Comparison of ENCODE assay signal across 9 cellular contexts in the genomic region with DNA sequence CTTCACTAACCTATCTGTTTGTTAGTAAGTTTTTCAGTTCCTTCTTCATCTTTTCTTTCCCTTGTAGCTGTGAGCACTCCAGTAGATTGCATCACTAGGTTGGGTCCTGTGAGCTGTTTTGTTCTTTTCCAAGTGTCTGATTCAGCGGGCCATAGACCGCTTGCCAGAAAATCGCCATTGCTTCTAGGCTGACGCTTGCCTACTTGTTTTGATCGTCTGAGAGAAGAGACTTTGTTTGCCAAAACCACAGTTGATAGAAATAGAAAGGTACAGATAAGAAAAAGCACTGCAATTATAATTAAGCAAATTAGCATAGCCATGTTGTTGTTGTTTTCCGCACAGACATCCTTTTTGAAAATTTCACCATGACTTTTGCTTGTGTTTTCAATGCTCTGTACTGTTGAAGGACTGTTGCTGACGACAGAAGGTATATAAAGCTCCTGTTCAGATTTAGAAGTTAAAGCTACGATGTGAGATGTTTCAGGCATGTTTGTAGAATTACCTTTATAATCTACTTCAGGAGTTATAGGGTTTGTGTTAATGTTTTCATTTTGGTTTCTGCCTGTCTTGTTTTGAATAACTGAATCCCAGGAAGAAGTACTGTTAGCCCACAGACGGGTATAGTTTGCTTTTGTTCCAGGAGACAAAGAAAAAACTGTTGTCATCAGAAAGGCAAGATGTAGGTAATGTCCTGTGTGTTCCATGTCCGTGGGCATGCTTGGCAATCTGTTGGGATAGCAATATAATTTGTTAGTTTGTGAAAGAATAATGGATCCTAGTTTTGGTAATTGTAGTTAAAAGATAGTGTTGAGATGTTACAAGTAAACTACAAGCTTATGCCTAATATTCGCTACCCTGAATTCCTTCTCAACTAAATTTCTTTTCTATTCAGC. TPM values are rescaled to one million over a fixed set of nuclear protein-coding genes. Genes with fewer than 3 reads are reported as not detected.
DNase-seq lines count a peak whose midpoint lies in the region; ATAC-seq and TF ChIP-seq lines count a peak whose summit lies in the region.
"Had no signal": no experiment of that assay in that cellular context is flagged by ENCODE, and none has a peak within 500 bp of the region (broad histone marks: within the 10 kb centered on the region; RNA-seq: fewer than 3 reads in every experiment).

No MANE protein-coding gene starts in this region.

- 90 to 93% methylated on average over 10 of the region's 11 CpGs for WGBS in ectodermal cell, 2 experiments
- WGBS in upper lobe of left lung, 2 donors, result 53 to 63% methylated on average over 11 of the region's 11 CpGs

- H3K27me3 ChIP-seq in ectodermal cell (ENCODE audit: control insufficient read depth, insufficient read depth, low read length, poor library complexity, severe bottlenecking) (no peaks in the 10 kb centered on the region), upper lobe of left lung (no peaks in the 10 kb centered on the region)
- H3K27me3 ChIP-seq in naive thymus-derived CD4-positive, alpha-beta T cell (ENCODE audit: control insufficient read depth in 2 of 2, insufficient read depth in 2 of 2, low read length in 2 of 2), result no peaks in the 10 kb centered on the region

- peak; percentile 41 for TF ChIP-seq POLR2A in GM18505 (IDR thresholded peaks at IDR 0.05; ENCODE audit: borderline replicate concordance, extremely low read depth, insufficient read depth, insufficient read length)
- TF ChIP-seq POLR2A in upper lobe of left lung (IDR thresholded peaks at IDR 0.05), result peak in 1 of 4 donors; percentile 59

- H3K4me1 ChIP-seq in ectodermal cell (ENCODE audit: control insufficient read depth, insufficient read depth, low read length) (peaks cover 7% of the 10 kb centered on the region), upper lobe of left lung (peaks cover 3 to 7% (median 4%) of the 10 kb centered on the region in 4 donors)
- H3K4me1 ChIP-seq in naive thymus-derived CD4-positive, alpha-beta T cell (ENCODE audit: control insufficient read depth in 2 of 2, insufficient read depth in 2 of 2, low read length in 2 of 2), result peaks cover 32 to 50% of the 10 kb centered on the region in 2 donors

- ATAC-seq in GM18505 (IDR thresholded peaks at IDR 0.05; ENCODE audit: unreplicated experiment), result no peak
- peak; percentile 52 for ATAC-seq in naive thymus-derived CD4-positive, alpha-beta T cell
- peak; percentile 62 to 92 for ATAC-seq in upper lobe of left lung (ENCODE audit: low FRiP score in 2 of 2)

- H3K36me3 ChIP-seq in ectodermal cell (ENCODE audit: control insufficient read depth, insufficient read depth, low read length) (no peaks in the 10 kb centered on the region), upper lobe of left lung (no peaks in the 10 kb centered on the region)
- no peaks in the 10 kb centered on the region for H3K36me3 ChIP-seq in naive thymus-derived CD4-positive, alpha-beta T cell (ENCODE audit: control insufficient read depth in 2 of 3, insufficient read depth in 3 of 3, low read length in 3 of 3)

- TF ChIP-seq CTCF in upper lobe of left lung (IDR thresholded peaks at IDR 0.05), result no peak

- TF ChIP-seq EP300 in upper lobe of left lung (IDR thresholded peaks at IDR 0.05), result no peak

- no peaks in the 10 kb centered on the region for H3K9me3 Mint-ChIP-seq in activated CD4-positive, alpha-beta T cell treated with anti-CD3 and anti-CD28 coated beads, Interleukin-2, amount 10 ng/mL, durations not matched to agents 7 days and 5 days
- H3K9me3 Mint-ChIP-seq in naive thymus-derived CD4-positive, alpha-beta T cell, result peaks cover 0 to 3% (median 0%) of the 10 kb centered on the region in 11 donors

- POLR2A ChIA-PET in activated CD4-positive, alpha-beta T cell treated with anti-CD3 and anti-CD28 coated beads, Interleukin-2, amount 10 ng/mL, durations not matched to agents 7 days and 5 days (lab: Charles Lee), result interaction anchor here (1.6 kb wide), 1 partner anchor 7 kb away, joined by 26 read pairs; no protein-coding TSS in a partner anchor
- POLR2A ChIA-PET in naive thymus-derived CD4-positive, alpha-beta T cell (lab: Charles Lee), result interaction anchor here (0.6 to 4.8 kb wide), 11 partner anchors 7 to 345 kb away, joined by 3 to 73 read pairs (median 4); a partner anchor contains a TSS

- peaks cover 37% of the 10 kb centered on the region for H3K36me3 Mint-ChIP-seq in activated CD4-positive, alpha-beta T cell treated with anti-CD3 and anti-CD28 coated beads, Interleukin-2, amount 10 ng/mL, durations not matched to agents 7 days and 5 days (ENCODE audit: low read depth)
- H3K36me3 Mint-ChIP-seq in naive thymus-derived CD4-positive, alpha-beta T cell, result peaks cover 3 to 26% (median 8%) of the 10 kb centered on the region in 5 donors

- peaks cover 48% of the 10 kb centered on the region for H3K4me1 Mint-ChIP-seq in activated CD4-positive, alpha-beta T cell treated with anti-CD3 and anti-CD28 coated beads, Interleukin-2, amount 10 ng/mL, durations not matched to agents 7 days and 5 days
- peaks cover 34 to 60% (median 53%) of the 10 kb centered on the region in 7 donors for H3K4me1 Mint-ChIP-seq in naive thymus-derived CD4-positive, alpha-beta T cell

- no peaks in the 10 kb centered on the region for H3K27me3 Mint-ChIP-seq in activated CD4-positive, alpha-beta T cell treated with anti-CD3 and anti-CD28 coated beads, Interleukin-2, amount 10 ng/mL, durations not matched to agents 7 days and 5 days
- H3K27me3 Mint-ChIP-seq in naive thymus-derived CD4-positive, alpha-beta T cell, result peaks cover 0 to 2% (median 0%) of the 10 kb centered on the region in 5 donors

- peak overlapping the region; percentile 94 for H3K27ac Mint-ChIP-seq in activated CD4-positive, alpha-beta T cell treated with anti-CD3 and anti-CD28 coated beads, Interleukin-2, amount 10 ng/mL, durations not matched to agents 7 days and 5 days
- peak overlapping the region; percentile 90 to 98 (median 95) for H3K27ac Mint-ChIP-seq in naive thymus-derived CD4-positive, alpha-beta T cell

- peak overlapping the region; percentile 19 for H3K27ac ChIP-seq in ectodermal cell (ENCODE audit: insufficient read depth, low read depth, low read length, poor library complexity, severe bottlenecking)
- H3K27ac ChIP-seq in naive thymus-derived CD4-positive, alpha-beta T cell (ENCODE audit: low read depth, low read length), result peak overlapping the region; percentile 90
- H3K27ac ChIP-seq in upper lobe of left lung, result peak overlapping the region; percentile 65 to 86 (median 83)
- H3K27ac ChIP-seq: SK-N-MC had no signal

- H3K4me3 ChIP-seq in ectodermal cell (ENCODE audit: insufficient read depth, low read depth, low read length), result no peak overlapping the region
- peak overlapping the region; percentile 66 for H3K4me3 ChIP-seq in naive thymus-derived CD4-positive, alpha-beta T cell (ENCODE audit: low read length)
- peak overlapping the region in 3 of 4 donors; percentile 8 to 38 (median 22) for H3K4me3 ChIP-seq in upper lobe of left lung
- H3K4me3 ChIP-seq: SK-N-MC had no signal

- CTCF ChIA-PET in activated CD4-positive, alpha-beta T cell treated with anti-CD3 and anti-CD28 coated beads, Interleukin-2, amount 10 ng/mL, durations not matched to agents 7 days and 5 days (lab: Charles Lee), result interaction anchor here (0.6 to 1.1 kb wide), 2 partner anchors 71 to 1201 kb away, joined by 3 to 4 read pairs; no protein-coding TSS in a partner anchor
- CTCF ChIA-PET in naive thymus-derived CD4-positive, alpha-beta T cell (lab: Charles Lee), result interaction anchor here (0.6 to 2.3 kb wide), 4 partner anchors 16 to 54 kb away, joined by 3 to 12 read pairs (median 4); no protein-coding TSS in a partner anchor

- H3K9me3 ChIP-seq in ectodermal cell (ENCODE audit: control insufficient read depth, low read length) (no peaks in the 10 kb centered on the region), upper lobe of left lung (no peaks in the 10 kb centered on the region)
- H3K9me3 ChIP-seq in naive thymus-derived CD4-positive, alpha-beta T cell (ENCODE audit: control insufficient read depth in 2 of 3, low read length in 3 of 3), result no peaks in the 10 kb centered on the region

- DNase-seq in KG1 (lab: John Stamatoyannopoulos, UW), result peak; percentile 35
- peak; percentile 61 for DNase-seq in activated CD4-positive, alpha-beta T cell treated with anti-CD3 and anti-CD28 coated beads, Interleukin-2, amount 10 ng/mL, durations not matched to agents 7 days and 5 days
- peak in 8 of 9 donors; percentile 38 to 80 (median 56) for DNase-seq in naive thymus-derived CD4-positive, alpha-beta T cell
- peak in 1 of 2 donors; percentile 68 for DNase-seq in upper lobe of left lung
- DNase-seq in NCI-H1417 (lab: John Stamatoyannopoulos, UW), result no peak
- no peak for DNase-seq in dermis blood vessel endothelial cell

- intact Hi-C loops in naive thymus-derived CD4-positive, alpha-beta T cell (cut with micrococcal nuclease), result loop anchor here (5.0 to 10.0 kb wide), 3 partner anchors 224 to 1924 kb away; a partner anchor contains a TSS

- H3K4me3 Mint-ChIP-seq in activated CD4-positive, alpha-beta T cell treated with anti-CD3 and anti-CD28 coated beads, Interleukin-2, amount 10 ng/mL, durations not matched to agents 7 days and 5 days, result peak overlapping the region; percentile 80
- peak overlapping the region; percentile 78 to 96 (median 89) for H3K4me3 Mint-ChIP-seq in naive thymus-derived CD4-positive, alpha-beta T cell

RNA-seq across cellular contexts. Expression of a gene that starts 2.9 kb away (rescaled TPM):
- 10 to 100 TPM; 58.9 to 73.4 TPM for total RNA-seq in activated CD4-positive, alpha-beta T cell treated with anti-CD3 and anti-CD28 coated beads, Interleukin-2, amount 10 ng/mL, durations not matched to agents 7 days and 5 days
- not detected for polyA plus RNA-seq in ectodermal cell (2013, experiment 1 of 4)
- not detected for polyA plus RNA-seq in ectodermal cell (2013, experiment 2 of 4)
- not detected for polyA plus RNA-seq in ectodermal cell (2013, experiment 3 of 4)
- polyA plus RNA-seq in ectodermal cell (2013, experiment 4 of 4), result not detected
- total RNA-seq in naive thymus-derived CD4-positive, alpha-beta T cell, result 100 to 1,000 TPM in 2 of 5 experiments, 10 to 100 TPM in 3; 40.9 to 134 (median 60.2) TPM
- 10 to 100 TPM; 61.1 to 68.3 TPM for polyA plus RNA-seq in naive thymus-derived CD4-positive, alpha-beta T cell
- 10 to 100 TPM in 5 of 6 donors, 1 to 10 TPM in 1; 6.1 to 31.3 (median 23.8) TPM for total RNA-seq in upper lobe of left lung
- 0.23 TPM in 1 of 2 replicates, not detected in the other for total RNA-seq in dermis blood vessel endothelial cell

RNA-seq across cellular contexts. Expression of a gene that starts 4.7 kb away (rescaled TPM):
- total RNA-seq in activated CD4-positive, alpha-beta T cell treated with anti-CD3 and anti-CD28 coated beads, Interleukin-2, amount 10 ng/mL, durations not matched to agents 7 days and 5 days, result 100 to 1,000 TPM in 1 of 2 experiments, 10 to 100 TPM in 1; 74.9 to 102 TPM
- not detected for polyA plus RNA-seq in ectodermal cell (2013, experiment 1 of 4)
- polyA plus RNA-seq in ectodermal cell (2013, experiment 2 of 4), result not detected
- not detected for polyA plus RNA-seq in ectodermal cell (2013, experiment 3 of 4)
- not detected for polyA plus RNA-seq in ectodermal cell (2013, experiment 4 of 4)
- 100 to 1,000 TPM in 3 of 5 experiments, 10 to 100 TPM in 2; 57.8 to 154 (median 134) TPM for total RNA-seq in naive thymus-derived CD4-positive, alpha-beta T cell
- polyA plus RNA-seq in naive thymus-derived CD4-positive, alpha-beta T cell, result 10 to 100 TPM; 80.4 to 84.4 TPM
- total RNA-seq in upper lobe of left lung, result 10 to 100 TPM; 23.1 to 90.0 (median 50.6) TPM
- total RNA-seq in dermis blood vessel endothelial cell, result under 0.01 and 0.19 TPM in 2 replicates

RNA-seq across cellular contexts. Expression of a gene that starts 21.5 kb away (rescaled TPM):
- under 1 TPM; 0.44 to 0.62 TPM for total RNA-seq in activated CD4-positive, alpha-beta T cell treated with anti-CD3 and anti-CD28 coated beads, Interleukin-2, amount 10 ng/mL, durations not matched to agents 7 days and 5 days
- not detected for polyA plus RNA-seq in ectodermal cell (2013, experiment 1 of 4)
- polyA plus RNA-seq in ectodermal cell (2013, experiment 2 of 4), result not detected
- polyA plus RNA-seq in ectodermal cell (2013, experiment 3 of 4), result not detected
- polyA plus RNA-seq in ectodermal cell (2013, experiment 4 of 4), result not detected
- total RNA-seq in naive thymus-derived CD4-positive, alpha-beta T cell, result 1 to 10 TPM in 1 of 5 experiments, under 1 TPM in 4; 0.41 to 1.0 (median 0.81) TPM
- polyA plus RNA-seq in naive thymus-derived CD4-positive, alpha-beta T cell, result not detected
- total RNA-seq in upper lobe of left lung (10 to 100 TPM in 1 of 6 donors, 1 to 10 TPM in 4, not detected in 1; 2.1 to 25.7 (median 7.3) TPM), dermis blood vessel endothelial cell (3.1 and 4.4 TPM in 2 replicates)

Comparison
In these comparisons a context has a peak if more than half of its experiments do, and no peak if none do; other contexts are left out.
1. DNase-seq: peak in KG1 (single experiment), activated CD4-positive, alpha-beta T cell treated with anti-CD3 and anti-CD28 coated beads, Interleukin-2, amount 10 ng/mL, durations not matched to agents 7 days and 5 days (single experiment) and naive thymus-derived CD4-positive, alpha-beta T cell (8 of 9); none in NCI-H1417 (0 of 3) and dermis blood vessel endothelial cell (single experiment).
2. H3K27ac ChIP-seq: peak in every context shown above with its lines; median percentile 90 in naive thymus-derived CD4-positive, alpha-beta T cell; 83 in upper lobe of left lung; 19 in ectodermal cell.
3. RNA of a gene that starts 4.7 kb away (total RNA-seq): 57.8 to 154 TPM in naive thymus-derived CD4-positive, alpha-beta T cell, 74.9 to 102 TPM in activated CD4-positive, alpha-beta T cell treated with anti-CD3 and anti-CD28 coated beads, Interleukin-2, amount 10 ng/mL, durations not matched to agents 7 days and 5 days and 23.1 to 90.0 TPM in upper lobe of left lung; under 0.01 to 0.19 TPM in dermis blood vessel endothelial cell; every median in the first group is over 10 times any median in the second.